28 cellular contexts compared by ENCODE assay signal in genomic region chr18:77203851-77204250, GRCh38. TPM values are rescaled to one million over a fixed set of nuclear protein-coding genes. Genes with fewer than 3 reads are reported as not detected.
"Had no signal": no experiment of that assay in that cellular context is flagged by ENCODE, and none has a peak within 500 bp of the region (broad histone marks: within the 10 kb centered on the region; RNA-seq: fewer than 3 reads in every experiment).

No MANE protein-coding gene starts in this region.

- H3K9me3 ChIP-seq: colonic mucosa, esophagus squamous epithelium, gastrocnemius medialis, heart right ventricle, left ventricle myocardium inferior, lower lobe of right lung, mucosa of descending colon had no signal

- DNase-seq: colonic mucosa; cortex of kidney; effector CD8-positive, alpha-beta T cell; effector memory CD8-positive, alpha-beta T cell; erythroblast; esophagus squamous epithelium; foreskin fibroblast; foreskin melanocyte; gastrocnemius medialis; glutamatergic neuron; head of caudate nucleus; heart right ventricle; hippocampal formation; left cardiac atrium; left ventricle myocardium inferior; lower lobe of right lung; mesenchymal stem cell; mucosa of descending colon had no signal

- H3K36me3 ChIP-seq: colonic mucosa, esophagus squamous epithelium, gastrocnemius medialis, heart right ventricle, left ventricle myocardium inferior, lower lobe of right lung had no signal

- H3K27ac ChIP-seq: colonic mucosa, epithelial cell of prostate, esophagus squamous epithelium, gastrocnemius medialis, heart right ventricle, left ventricle myocardium inferior, lower lobe of right lung had no signal

- H3K4me1 ChIP-seq: colonic mucosa had no signal

- H3K4me3 ChIP-seq: colonic mucosa, esophagus squamous epithelium, gastrocnemius medialis, heart right ventricle, left ventricle myocardium inferior, lower lobe of right lung, mucosa of descending colon had no signal

- H3K27me3 ChIP-seq: colonic mucosa, gastrocnemius medialis had no signal

- ATAC-seq: effector memory CD8-positive, alpha-beta T cell; esophagus mucosa; gastrocnemius medialis; heart right ventricle; left cardiac atrium; mucosa of descending colon had no signal

RNA-seq across cellular contexts. Expression of gene GALR1, which starts 45.8 kb away (rescaled TPM):
- total RNA-seq: chondrocyte, dermis microvascular lymphatic vessel endothelial cell, esophagus mucosa, gastrocnemius medialis, glomerular endothelial cell, kidney epithelial cell, lower leg skin, lower lobe of right lung, lung microvascular endothelial cell, mesothelial cell of epicardium, myocyte had no signal
